4 cellular contexts compared by ENCODE assay signal in genomic region chr19:8101910-8102309, GRCh38. TPM values are rescaled to one million over a fixed set of nuclear protein-coding genes. Genes with fewer than 3 reads are reported as not detected.
"Had no signal": no experiment of that assay in that cellular context is flagged by ENCODE, and none has a peak within 500 bp of the region (broad histone marks: within the 10 kb centered on the region; RNA-seq: fewer than 3 reads in every experiment).

No MANE protein-coding gene starts in this region.

RNA-seq across cellular contexts. Expression of gene FBN3, which starts 47.5 kb away (rescaled TPM):
- total RNA-seq: LHCN-M2, M059J, MCF 10A had no signal

RNA-seq across cellular contexts. Expression of gene CCL25, which starts 49.4 kb away (rescaled TPM):
- total RNA-seq: LHCN-M2, M059J, MCF 10A, NCI-H460 had no signal
